In genomic region chr9:97359147-97359546, GRCh38 we compare ENCODE assay signal across 26 cellular contexts.
"Had no signal": no experiment of that assay in that cellular context is flagged by ENCODE, and none has a peak within 500 bp of the region (broad histone marks: within the 10 kb centered on the region; RNA-seq: fewer than 3 reads in every experiment).

No MANE protein-coding gene starts in this region.

- ATAC-seq: activated CD8-positive, alpha-beta memory T cell treated with anti-CD3 and anti-CD28 coated beads, Interleukin-2, amount 10 ng/mL, durations not matched to agents 7 days and 5 days; activated naive CD4-positive, alpha-beta T cell treated with anti-CD3 and anti-CD28 coated beads, Interleukin-2, amount 50 U/mL, for 72 hours; T-helper 17 cell had no signal

- H3K36me3 ChIP-seq: brain microvascular endothelial cell, cardiac muscle cell had no signal

- H3K36me3 Mint-ChIP-seq: activated CD8-positive, alpha-beta memory T cell treated with anti-CD3 and anti-CD28 coated beads, Interleukin-2, amount 10 ng/mL, durations not matched to agents 7 days and 5 days had no signal

- DNase-seq: activated B cell treated with CpG ODN at 0.5 μM for 24 hours; activated CD4-positive, alpha-beta T cell treated with anti-CD3 and anti-CD28 coated beads for 1 hour; activated CD4-positive, alpha-beta T cell treated with anti-CD3 and anti-CD28 coated beads, Interleukin-2, amount 10 ng/mL, durations not matched to agents 24 days and 14 days; activated CD4-positive, alpha-beta T cell treated with anti-CD3 and anti-CD28 coated beads, Interleukin-2, amount 50 U/mL, for 48 hours; activated CD8-positive, alpha-beta memory T cell treated with anti-CD3 and anti-CD28 coated beads, Interleukin-2, amount 10 ng/mL, durations not matched to agents 7 days and 5 days; activated effector memory CD4-positive, alpha-beta T cell treated with anti-CD3 and anti-CD28 coated beads, Interleukin-2, amount 50 U/mL, for 16 hours; activated naive CD4-positive, alpha-beta T cell treated with Interleukin-2 at 50 U/mL for 16 hours; activated T-cell treated with anti-CD3 and anti-CD28 coated beads, Interleukin-2, amount 50 U/mL, for 24 hours; brain microvascular endothelial cell; IMR-90; Kasumi-1; KBM-7; NCI-H1048; NCI-H146; NCI-H187 treated with DMSO at 0.1 percent for 48 hours; NCI-H2171; NCI-H2227 treated with DMSO at 0.1 percent for 48 hours; NCI-H526; NCI-H82; PC-3; SHP77 treated with DMSO at 0.1 percent for 48 hours; T-helper 17 cell; T-helper 9 cell had no signal

- H3K27me3 Mint-ChIP-seq: activated B cell treated with CpG ODN at 0.5 μM for 24 hours; activated CD4-positive, alpha-beta T cell treated with anti-CD3 and anti-CD28 coated beads, Interleukin-2, amount 10 ng/mL, durations not matched to agents 24 days and 14 days; activated CD8-positive, alpha-beta memory T cell treated with anti-CD3 and anti-CD28 coated beads, Interleukin-2, amount 10 ng/mL, durations not matched to agents 7 days and 5 days; activated T-cell treated with anti-CD3 and anti-CD28 coated beads, Interleukin-2, amount 50 U/mL, for 24 hours; T-helper 17 cell had no signal

- H3K4me3 Mint-ChIP-seq: activated B cell treated with CpG ODN at 0.5 μM for 24 hours; activated CD4-positive, alpha-beta T cell treated with anti-CD3 and anti-CD28 coated beads, Interleukin-2, amount 10 ng/mL, durations not matched to agents 24 days and 14 days; activated CD8-positive, alpha-beta memory T cell treated with anti-CD3 and anti-CD28 coated beads, Interleukin-2, amount 10 ng/mL, durations not matched to agents 7 days and 5 days; activated T-cell treated with anti-CD3 and anti-CD28 coated beads, Interleukin-2, amount 50 U/mL, for 24 hours; activated T-helper 1 cell treated with anti-CD3 and anti-CD28 coated beads, Interleukin-12 subunit alpha, Interleukin-12 subunit beta, Interleukin-2, Interleukin-4 antibody, amounts not matched to agents 30 ng/mL and 10 ng/mL and 1 ng/mL, durations not matched to agents 14 hours and 24 hours and 36 hours; T-helper 17 cell had no signal

- H3K9me3 Mint-ChIP-seq: activated B cell treated with CpG ODN at 0.5 μM for 24 hours; activated CD4-positive, alpha-beta T cell treated with anti-CD3 and anti-CD28 coated beads, Interleukin-2, amount 10 ng/mL, durations not matched to agents 24 days and 14 days; activated naive CD4-positive, alpha-beta T cell treated with anti-CD3 and anti-CD28 coated beads, Interleukin-2, amount 50 U/mL, for 72 hours; activated T-cell treated with anti-CD3 and anti-CD28 coated beads, Interleukin-2, amount 50 U/mL, for 24 hours; activated T-helper 1 cell treated with anti-CD3 and anti-CD28 coated beads, Interleukin-12 subunit alpha, Interleukin-12 subunit beta, Interleukin-2, Interleukin-4 antibody, amounts not matched to agents 30 ng/mL and 10 ng/mL and 1 ng/mL, durations not matched to agents 14 hours and 24 hours and 36 hours had no signal

- H3K27ac Mint-ChIP-seq: activated B cell treated with CpG ODN at 0.5 μM for 24 hours; activated CD4-positive, alpha-beta T cell treated with anti-CD3 and anti-CD28 coated beads, Interleukin-2, amount 10 ng/mL, durations not matched to agents 24 days and 14 days; activated CD8-positive, alpha-beta memory T cell treated with anti-CD3 and anti-CD28 coated beads, Interleukin-2, amount 10 ng/mL, durations not matched to agents 7 days and 5 days; activated naive CD4-positive, alpha-beta T cell treated with anti-CD3 and anti-CD28 coated beads, Interleukin-2, amount 50 U/mL, for 72 hours; activated T-cell treated with anti-CD3 and anti-CD28 coated beads, Interleukin-2, amount 50 U/mL, for 24 hours; activated T-helper 1 cell treated with anti-CD3 and anti-CD28 coated beads, Interleukin-12 subunit alpha, Interleukin-12 subunit beta, Interleukin-2, Interleukin-4 antibody, amounts not matched to agents 30 ng/mL and 10 ng/mL and 1 ng/mL, durations not matched to agents 14 hours and 24 hours and 36 hours; T-helper 17 cell had no signal

- H3K27me3 ChIP-seq: brain microvascular endothelial cell, cardiac muscle cell had no signal

- H3K27ac ChIP-seq: brain microvascular endothelial cell, cardiac muscle cell had no signal

- H3K4me3 ChIP-seq: cardiac muscle cell had no signal
